28 cellular contexts compared by ENCODE assay signal in genomic region chr2:200475795-200476194, GRCh38.
"Had no signal": no experiment of that assay in that cellular context is flagged by ENCODE, and none has a peak within 500 bp of the region (broad histone marks: within the 10 kb centered on the region; RNA-seq: fewer than 3 reads in every experiment).

No MANE protein-coding gene starts in this region.

- H3K9me3 Mint-ChIP-seq: dendritic cell treated with granulocyte-macrophage colony-stimulating factor and Interleukin-4, amounts not matched to agents 40 ng/mL and 50 ng/mL, for 4 days; effector memory CD8-positive, alpha-beta T cell; endodermal cell had no signal

- H3K4me3 ChIP-seq: colonic mucosa, coronary artery, esophagus squamous epithelium, gastroesophageal sphincter had no signal

- H3K27me3 Mint-ChIP-seq: dendritic cell treated with granulocyte-macrophage colony-stimulating factor and Interleukin-4, amounts not matched to agents 40 ng/mL and 50 ng/mL, for 4 days; effector memory CD8-positive, alpha-beta T cell had no signal

- H3K4me1 ChIP-seq: colonic mucosa, foreskin keratinocyte had no signal

- H3K27ac Mint-ChIP-seq: dendritic cell treated with granulocyte-macrophage colony-stimulating factor and Interleukin-4, amounts not matched to agents 40 ng/mL and 50 ng/mL, for 4 days; endodermal cell had no signal

- DNase-seq: colonic mucosa; cortex of kidney; dermis blood vessel endothelial cell; dorsolateral prefrontal cortex; effector CD4-positive, alpha-beta T cell; effector CD8-positive, alpha-beta T cell; effector memory CD4-positive, alpha-beta T cell; effector memory CD8-positive, alpha-beta T cell; endodermal cell; erythroblast; esophagus squamous epithelium; foreskin fibroblast; foreskin keratinocyte; foreskin melanocyte; gastrocnemius medialis; glutamatergic neuron; head of caudate nucleus; heart left ventricle; heart right ventricle had no signal

- H3K36me3 ChIP-seq: colonic mucosa had no signal

- FAIRE-seq: colon, endometrium, frontal cortex had no signal

- H3K4me3 Mint-ChIP-seq: dendritic cell treated with granulocyte-macrophage colony-stimulating factor and Interleukin-4, amounts not matched to agents 40 ng/mL and 50 ng/mL, for 4 days; effector memory CD8-positive, alpha-beta T cell; endodermal cell had no signal

- ATAC-seq: effector memory CD8-positive, alpha-beta T cell; esophagus mucosa; foreskin keratinocyte; gastrocnemius medialis; gastroesophageal sphincter; heart left ventricle; heart right ventricle had no signal

- H3K27me3 ChIP-seq: colonic mucosa, dorsolateral prefrontal cortex, esophagus muscularis mucosa, esophagus squamous epithelium, foreskin keratinocyte, gastrocnemius medialis, gastroesophageal sphincter, heart left ventricle, heart right ventricle had no signal

- H3K9me3 ChIP-seq: colonic mucosa, esophagus muscularis mucosa, esophagus squamous epithelium, gastrocnemius medialis, gastroesophageal sphincter, heart left ventricle, heart right ventricle had no signal

- H3K27ac ChIP-seq: colonic mucosa, coronary artery, epithelial cell of prostate, foreskin keratinocyte, heart left ventricle had no signal
